Comparison of ENCODE assay signal across 2 cellular contexts in genomic region chr10:61639952-61640351, GRCh38.
TF ChIP-seq lines count a peak whose summit lies in the region.

No MANE protein-coding gene starts in this region.

TF ChIP-seq in A549, 52 proteins besides CTCF, POLR2A, EP300 and RAD21:
- TF ChIP-seq CEBPB (IDR thresholded peaks at IDR 0.05), result no peak
- no peak for TF ChIP-seq RNF2 (IDR thresholded peaks at IDR 0.05; ENCODE audit: borderline replicate concordance, low read depth)

TF ChIP-seq in K562, 482 proteins besides CTCF, POLR2A, EP300 and RAD21 (continued from another document):
- TF ChIP-seq SMARCA4 (IDR thresholded peaks at IDR 0.05) (no peak), MLLT1 (IDR thresholded peaks at IDR 0.05) (no peak), RNF219 (CRISPR knock-in tag; IDR thresholded peaks at IDR 0.05) (no peak), ZBTB8A (IDR thresholded peaks at IDR 0.05; ENCODE audit: partially characterized antibody) (no peak), AFF1 (IDR thresholded peaks at IDR 0.05; ENCODE audit: low read depth in 1 of 2, partially characterized antibody in 2 of 2) (no peak), ELF4 (CRISPR knock-in tag; IDR thresholded peaks at IDR 0.05) (no peak)
